Comparison of ENCODE assay signal across 20 cellular contexts in the genomic region with DNA sequence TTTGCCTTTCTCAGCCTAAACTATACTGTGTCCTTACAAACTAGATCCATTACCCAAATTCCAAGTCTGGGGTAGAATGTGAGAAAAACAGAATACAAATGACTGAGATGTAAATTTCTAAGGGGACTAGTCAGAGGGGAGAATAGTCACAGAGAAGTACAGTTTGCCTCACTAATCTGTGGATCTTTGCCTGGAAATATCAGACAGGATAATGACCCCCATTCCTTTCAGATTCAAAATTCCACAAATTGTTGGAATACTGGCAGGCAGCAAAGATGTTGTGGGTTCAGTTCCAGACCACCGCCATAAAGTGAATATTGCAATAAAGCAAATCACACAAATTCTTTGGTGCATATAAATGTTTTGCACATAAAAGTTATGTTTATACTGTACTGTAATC.
DNase-seq lines count a peak whose midpoint lies in the region; ATAC-seq and TF ChIP-seq lines count a peak whose summit lies in the region.
"Had no signal": no experiment of that assay in that cellular context is flagged by ENCODE, and none has a peak within 500 bp of the region (broad histone marks: within the 10 kb centered on the region; RNA-seq: fewer than 3 reads in every experiment).

No MANE protein-coding gene starts in this region.

- no peaks in the 10 kb centered on the region for H3K4me1 Mint-ChIP-seq in activated T-cell treated with anti-CD3 and anti-CD28 coated beads, Interleukin-2, amount 50 U/mL, for 72 hours (ENCODE audit: low read depth)
- H3K4me1 Mint-ChIP-seq: CD14-positive monocyte had no signal

- no peak for ATAC-seq in activated T-cell treated with anti-CD3 and anti-CD28 coated beads, Interleukin-2, amount 50 U/mL, for 72 hours (replicated peaks in 1 of 2)
- ATAC-seq: GM12878, Right ventricle myocardium inferior had no signal

- peaks cover 19% of the 10 kb centered on the region for H3K27me3 Mint-ChIP-seq in activated T-cell treated with anti-CD3 and anti-CD28 coated beads, Interleukin-2, amount 50 U/mL, for 72 hours (ENCODE audit: low read depth)
- H3K27me3 Mint-ChIP-seq: IgD-negative memory B cell had no signal

- TF ChIP-seq EP300 in sigmoid colon (IDR thresholded peaks at IDR 0.05): no peak

- 86 to 95% methylated on average over 1 of the region's 1 CpG for WGBS in sigmoid colon, 2 donors

- no peak overlapping the region for H3K4me3 Mint-ChIP-seq in activated T-cell treated with anti-CD3 and anti-CD28 coated beads, Interleukin-2, amount 50 U/mL, for 72 hours
- H3K4me3 Mint-ChIP-seq: CD14-positive monocyte, IgD-negative memory B cell had no signal

- H3K9me3 ChIP-seq in right atrium auricular region: peaks cover 0 to 4% of the 10 kb centered on the region in 2 donors
- H3K9me3 ChIP-seq in sigmoid colon: peaks cover 0 to 5% (median 0%) of the 10 kb centered on the region in 4 donors
- H3K9me3 ChIP-seq: HAP-1, SJSA1 had no signal

- no peak for TF ChIP-seq POLR2A in sigmoid colon (IDR thresholded peaks at IDR 0.05)

- H3K36me3 Mint-ChIP-seq in activated T-cell treated with anti-CD3 and anti-CD28 coated beads, Interleukin-2, amount 50 U/mL, for 72 hours (ENCODE audit: insufficient read depth in 2 of 2): no peaks in the 10 kb centered on the region
- H3K36me3 Mint-ChIP-seq: CD14-positive monocyte, IgD-negative memory B cell had no signal

- H3K36me3 ChIP-seq in right atrium auricular region (no peaks in the 10 kb centered on the region), sigmoid colon (no peaks in the 10 kb centered on the region)
- H3K36me3 ChIP-seq: HAP-1, SJSA1 had no signal

- TF ChIP-seq CTCF in fibroblast of the aortic adventitia (IDR thresholded peaks at IDR 0.05; ENCODE audit: insufficient read depth, low read length) (no peak), right atrium auricular region (IDR thresholded peaks at IDR 0.05) (no peak), sigmoid colon (IDR thresholded peaks at IDR 0.05) (no peak)

- H3K9me3 Mint-ChIP-seq in activated T-cell treated with anti-CD3 and anti-CD28 coated beads, Interleukin-2, amount 50 U/mL, for 72 hours: peaks cover 3 to 4% of the 10 kb centered on the region in 2 donors

- intact Hi-C loops in sigmoid colon (cut with DNase I): no loop called here

- H3K4me1 ChIP-seq in right atrium auricular region (no peaks in the 10 kb centered on the region), sigmoid colon (no peaks in the 10 kb centered on the region)
- H3K4me1 ChIP-seq: SJSA1 had no signal

- H3K27ac ChIP-seq in right atrium auricular region (no peak overlapping the region), sigmoid colon (no peak overlapping the region)
- H3K27ac ChIP-seq: SJSA1 had no signal

- H3K4me3 ChIP-seq in fibroblast of the aortic adventitia (ENCODE audit: low read depth, low read length): no peak overlapping the region
- no peak overlapping the region for H3K4me3 ChIP-seq in right atrium auricular region
- no peak overlapping the region for H3K4me3 ChIP-seq in sigmoid colon
- H3K4me3 ChIP-seq: GM12878, HAP-1, SJSA1 had no signal

- H3K27ac Mint-ChIP-seq in activated T-cell treated with anti-CD3 and anti-CD28 coated beads, Interleukin-2, amount 50 U/mL, for 72 hours: no peak overlapping the region
- H3K27ac Mint-ChIP-seq: CD14-positive monocyte, IgD-negative memory B cell had no signal

- DNase-seq in EL: peak; percentile 62
- DNase-seq in HS-27A (ENCODE audit: low read depth): peak; percentile 49
- DNase-seq in fibroblast of the aortic adventitia (ENCODE audit: low read depth): peak; percentile 59
- DNase-seq in right atrium auricular region (ENCODE audit: low spot score): no peak
- DNase-seq in activated T-cell treated with anti-CD3 and anti-CD28 coated beads, Interleukin-2, amount 50 U/mL, for 72 hours: no peak
- DNase-seq in sigmoid colon: no peak
- DNase-seq in NCI-H2227 (lab: John Stamatoyannopoulos, UW; ENCODE audit: unreplicated experiment): no peak
- DNase-seq: ACHN, GF-D8, NCI-H1105, NCI-H1694, NCI-H2081, NCI-H446 treated with DMSO at 0.1 percent for 48 hours, NCI-H526 treated with DMSO at 0.1 percent for 48 hours had no signal

- H3K27me3 ChIP-seq in right atrium auricular region (no peaks in the 10 kb centered on the region), sigmoid colon (no peaks in the 10 kb centered on the region)
- H3K27me3 ChIP-seq: SJSA1 had no signal

Comparison
In these comparisons a context has a peak if more than half of its experiments do, and no peak if none do; other contexts are left out.
1. DNase-seq: peak in EL (single experiment), HS-27A (single experiment) and fibroblast of the aortic adventitia (single experiment); none in right atrium auricular region (single experiment), activated T-cell treated with anti-CD3 and anti-CD28 coated beads, Interleukin-2, amount 50 U/mL, for 72 hours (0 of 2), sigmoid colon (single experiment) and NCI-H2227 (single experiment).